ENCODE assay signal across 9 cellular contexts in the genomic region with DNA sequence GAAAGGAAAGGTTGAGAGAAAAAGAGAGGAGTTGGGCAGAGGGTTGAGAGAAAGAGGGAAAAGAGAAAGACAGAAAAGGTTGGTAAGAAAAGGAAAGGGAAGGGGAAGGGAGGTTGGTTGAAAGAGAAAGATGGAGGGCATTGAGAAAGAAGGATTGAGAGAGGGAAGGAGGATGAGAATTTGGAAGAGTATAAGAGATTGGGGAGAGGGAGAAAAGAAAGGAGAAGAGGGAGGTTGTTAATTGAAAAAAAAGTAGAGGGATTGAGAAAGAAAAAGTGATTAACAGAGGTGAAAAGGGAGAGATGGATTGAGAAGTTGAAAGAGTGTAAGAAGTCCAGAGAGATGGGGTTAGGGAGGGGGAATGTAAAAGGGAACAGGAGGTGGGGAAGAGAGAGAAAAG.
"Had no signal": no experiment of that assay in that cellular context is flagged by ENCODE, and none has a peak within 500 bp of the region (broad histone marks: within the 10 kb centered on the region; RNA-seq: fewer than 3 reads in every experiment).

No MANE protein-coding gene starts in this region.

- H3K4me3 Mint-ChIP-seq: GM23338, H9 had no signal

- H3K27ac ChIP-seq: KMS-11 had no signal

- DNase-seq: H9, HCEC 1CT, IMR-90, KBM-7 had no signal

- H3K4me1 Mint-ChIP-seq: GM23338, H9 had no signal

- H3K9me3 Mint-ChIP-seq: GM23338, H9 had no signal

- H3K4me2 ChIP-seq: GM23338, KMS-11 had no signal

- FAIRE-seq: H1, H54, HTR-8/SVneo had no signal

- ATAC-seq: GM23338 had no signal

- H2AFZ ChIP-seq: GM23338 had no signal

- H3K4me3 ChIP-seq: GM23338 had no signal

- H3K27ac Mint-ChIP-seq: GM23338, H9 had no signal

- H3K9ac ChIP-seq: KMS-11 had no signal
